8 cellular contexts compared by ENCODE assay signal in the genomic region with DNA sequence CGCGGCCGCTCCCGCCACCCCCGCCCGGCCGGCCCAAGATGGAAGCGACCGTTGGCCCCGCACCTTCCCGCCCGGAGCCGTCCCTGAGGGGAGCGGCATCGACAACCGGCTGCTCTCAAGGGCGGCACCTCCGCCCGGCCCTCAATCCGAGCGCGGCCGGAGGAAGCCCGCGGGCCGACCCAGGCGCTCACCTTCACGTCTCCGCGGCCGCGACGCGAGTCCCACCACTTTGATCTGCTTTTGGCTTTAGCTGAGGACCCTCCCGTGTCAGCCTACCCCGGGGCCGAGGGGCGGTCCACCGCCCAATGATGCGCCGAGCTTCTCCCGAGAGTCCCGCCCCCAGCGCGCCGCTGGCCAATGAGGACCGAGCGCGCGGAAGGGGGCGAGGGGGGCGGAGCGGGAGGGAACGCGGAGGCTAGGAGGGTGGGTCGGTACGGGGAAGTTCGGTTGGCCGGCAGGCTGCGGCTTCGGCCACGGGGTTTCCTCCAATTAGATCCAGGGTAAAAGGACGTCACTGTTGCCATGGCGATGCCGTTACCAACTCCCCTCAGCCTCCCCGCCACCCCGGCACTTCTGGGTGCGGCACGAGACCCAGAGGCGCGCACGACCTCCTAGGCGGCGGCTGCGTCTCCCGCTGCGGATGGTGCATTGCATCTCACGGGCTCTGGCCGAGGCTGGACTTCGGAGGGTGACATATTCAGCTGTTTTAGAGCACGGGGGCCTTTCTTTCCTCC. TPM values are rescaled to one million over a fixed set of nuclear protein-coding genes. Genes with fewer than 3 reads are reported as not detected.
A peak's percentile ranks its signal among the peaks of the same experiment; 100 is the strongest.
DNase-seq lines count a peak whose midpoint lies in the region; ATAC-seq and TF ChIP-seq lines count a peak whose summit lies in the region.

TSS of gene YWHAQ (minus strand) at position 248 of the 734 bp plus-strand sequence. CDS start 545 bp downstream, outside the sequence.

- no peaks in the 10 kb centered on the region for H3K9me3 ChIP-seq in left lung

- no peaks in the 10 kb centered on the region for H3K27me3 ChIP-seq in left lung

- TF ChIP-seq CTCF in C4-2B (conservative IDR thresholded peaks at IDR 0.05) = no peak
- no peak for TF ChIP-seq CTCF in left lung (IDR thresholded peaks at IDR 0.05)

- ATAC-seq in GM19395 (IDR thresholded peaks at IDR 0.05; ENCODE audit: unreplicated experiment) (peak; percentile 93), HG03565 (IDR thresholded peaks at IDR 0.05; ENCODE audit: unreplicated experiment) (peak; percentile 86), left lung (peak; percentile 97)

- H3K27ac ChIP-seq in C4-2B (peak within 1 kb of the TSS; percentile 92), left lung (peak within 1 kb of the TSS; percentile 91 to 92)

- H3K36me3 ChIP-seq in left lung = peaks cover 0 to 16% of the 10 kb centered on the region in 2 donors

- peak within 1 kb of the TSS; percentile 79 to 91 for H3K4me3 ChIP-seq in left lung

- intact Hi-C loops in left lung (cut with DNase I) = no loop called here

- DNase-seq in NCI-H774 (lab: John Stamatoyannopoulos, UW) (peak; percentile 98), dermis blood vessel endothelial cell (peak; percentile 99), left lung (peak; percentile 97 to 99)
- DNase-seq in activated CD4-positive, alpha-beta T cell treated with anti-CD3 and anti-CD28 coated beads, Interleukin-2, amount 50 U/mL, for 4 hours = peak; percentile 94 to 95
- DNase-seq in stimulated activated CD4-positive, alpha-beta T cell treated with anti-CD3 and anti-CD28 coated beads, Interleukin-2, amount 100 ng/mL, for 48 hours = peak; percentile 94 to 95

- H3K4me1 ChIP-seq in left lung = peaks cover 9 to 45% of the 10 kb centered on the region in 2 donors

RNA-seq across cellular contexts. Expression of gene YWHAQ, which starts in this region (rescaled TPM):
- 179 and 304 TPM in 2 replicates for total RNA-seq in dermis blood vessel endothelial cell
- 100 to 1,000 TPM; 229 to 257 TPM for total RNA-seq in left lung

Comparison
In these comparisons a context has a peak if more than half of its experiments do, and no peak if none do; other contexts are left out.
1. Peak in every context shown above with its lines: DNase-seq, ATAC-seq, H3K4me3 ChIP-seq and H3K27ac ChIP-seq.